ENCODE assay signal across 3 cellular contexts in the genomic region with DNA sequence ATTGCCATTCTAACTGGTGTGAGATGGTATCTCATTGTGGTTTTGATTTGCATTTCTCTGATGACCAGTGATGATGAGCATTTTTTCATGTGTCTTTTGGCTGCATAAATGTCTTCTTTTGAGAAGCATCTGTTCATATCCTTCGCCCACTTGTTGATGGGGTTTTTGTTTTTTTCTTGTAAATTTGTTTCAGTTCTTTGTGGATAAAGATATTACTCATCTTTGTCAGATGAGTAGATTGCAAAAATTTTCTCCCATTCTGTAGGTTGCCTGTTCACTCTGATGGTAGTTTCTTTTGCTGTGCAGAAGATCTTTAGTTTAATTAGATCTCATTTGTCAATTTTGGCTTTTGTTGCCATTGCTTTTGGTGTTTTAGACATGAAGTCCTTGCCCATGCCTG. TPM values are rescaled to one million over a fixed set of nuclear protein-coding genes. Genes with fewer than 3 reads are reported as not detected.
"Had no signal": no experiment of that assay in that cellular context is flagged by ENCODE, and none has a peak within 500 bp of the region (broad histone marks: within the 10 kb centered on the region; RNA-seq: fewer than 3 reads in every experiment).

No MANE protein-coding gene starts in this region.

RNA-seq across cellular contexts. Expression of a gene that starts 39.7 kb away (rescaled TPM):
- total RNA-seq: MCF 10A, OCI-LY7, SK-MEL-5 had no signal
